ENCODE assay signal across 14 cellular contexts in the genomic region with DNA sequence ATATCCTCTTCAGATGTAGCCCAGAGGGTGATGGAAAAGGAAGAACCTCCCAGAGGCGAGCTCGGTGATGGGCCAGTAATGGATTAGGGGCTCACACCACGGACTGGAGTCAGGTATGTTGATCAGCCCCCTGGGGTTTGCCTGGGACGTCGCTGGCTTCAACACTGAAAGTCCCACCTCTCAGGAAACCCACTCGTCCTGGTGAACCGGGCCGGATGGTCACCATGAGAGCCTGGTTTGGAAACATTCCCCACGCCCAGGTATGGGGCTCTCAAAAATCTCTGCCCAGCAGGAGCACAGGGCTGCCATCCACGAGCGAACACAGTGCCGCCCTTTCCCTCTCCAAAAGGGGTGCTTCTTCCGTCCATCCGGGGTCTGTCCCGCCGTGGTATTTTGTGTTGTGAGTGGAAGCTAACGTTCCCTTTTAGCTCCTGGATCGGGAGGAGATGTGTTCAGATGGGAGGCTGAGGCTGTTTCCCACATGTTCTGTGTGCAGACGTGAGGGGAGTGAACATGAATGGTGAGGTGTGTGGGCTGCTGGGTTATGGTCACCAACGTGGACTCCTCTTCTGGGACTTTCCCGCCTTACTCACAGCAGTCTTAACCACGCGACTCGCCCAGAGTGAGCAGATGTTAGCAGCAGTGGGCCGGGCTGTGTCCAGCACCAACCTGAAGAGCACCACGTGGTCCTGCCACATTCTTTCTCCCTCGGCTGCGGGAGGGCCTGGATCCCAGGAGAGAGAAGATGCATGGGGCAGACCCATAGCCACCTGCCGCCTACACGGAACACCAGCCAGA.
A peak's percentile ranks its signal among the peaks of the same experiment; 100 is the strongest.
DNase-seq lines count a peak whose midpoint lies in the region; ATAC-seq and TF ChIP-seq lines count a peak whose summit lies in the region.
"Had no signal": no experiment of that assay in that cellular context is flagged by ENCODE, and none has a peak within 500 bp of the region (broad histone marks: within the 10 kb centered on the region; RNA-seq: fewer than 3 reads in every experiment).

No MANE protein-coding gene starts in this region.

- H2BK120ac ChIP-seq in neuronal stem cell (ENCODE audit: low read depth, low read length) = no peak overlapping the region

- no peak overlapping the region for H4K91ac ChIP-seq in neuronal stem cell (ENCODE audit: low read depth, low read length, poor library complexity)

- no peak overlapping the region for H3K4ac ChIP-seq in neuronal stem cell (ENCODE audit: low read length)

- H3K9me3 ChIP-seq in heart left ventricle = no peaks in the 10 kb centered on the region
- H3K9me3 ChIP-seq in right atrium auricular region = no peaks in the 10 kb centered on the region
- H3K9me3 ChIP-seq in neuronal stem cell (replicated peaks in 1 of 2; ENCODE audit: control insufficient read depth in 2 of 2, insufficient read depth in 1 of 2, low read depth in 1 of 2, low read length in 2 of 2) = no peaks in the 10 kb centered on the region
- H3K9me3 ChIP-seq: ascending aorta had no signal

- no peak overlapping the region for H3K4me3 ChIP-seq in heart left ventricle
- H3K4me3 ChIP-seq in right atrium auricular region = no peak overlapping the region
- no peak overlapping the region for H3K4me3 ChIP-seq in coronary artery
- no peak overlapping the region for H3K4me3 ChIP-seq in neuronal stem cell (ENCODE audit: low read length in 2 of 2)
- H3K4me3 ChIP-seq: ascending aorta had no signal

- peak overlapping the region; percentile 12 for H3K14ac ChIP-seq in neuronal stem cell (ENCODE audit: low read length)

- no peak overlapping the region for H2AK5ac ChIP-seq in neuronal stem cell (ENCODE audit: low read depth, low read length)

- intact Hi-C loops in heart left ventricle (cut with DNase I) = loop anchor here in 1 of 10 donors (10.0 kb wide), 1 partner anchor 123 kb away; no protein-coding TSS in a partner anchor

- H2BK12ac ChIP-seq in neuronal stem cell (ENCODE audit: low read length) = no peak overlapping the region

- WGBS in heart left ventricle, 4 donors = 88 to 91% (median 90%) methylated on average over 23 to 30 of the region's 30 CpGs
- WGBS in neuronal stem cell (ENCODE audit: extremely low coverage in 2 of 2, insufficient read length in 2 of 2, insufficient replicate concordance in 1 of 2), 2 donors = no CpG with 5 or more reads among the region's 30 CpGs

- H2AFZ ChIP-seq in neuronal stem cell (ENCODE audit: low read length) = no peak overlapping the region

- peak overlapping the region; percentile 5 for H3K18ac ChIP-seq in neuronal stem cell (ENCODE audit: low read length)

- H3K36me3 ChIP-seq in heart left ventricle = no peaks in the 10 kb centered on the region
- no peaks in the 10 kb centered on the region for H3K36me3 ChIP-seq in right atrium auricular region
- no peaks in the 10 kb centered on the region for H3K36me3 ChIP-seq in neuronal stem cell (replicated peaks in 1 of 2; ENCODE audit: control insufficient read depth in 2 of 2, insufficient read depth in 2 of 2, low read length in 2 of 2)
- H3K36me3 ChIP-seq: ascending aorta had no signal

- H3K27ac ChIP-seq in heart left ventricle = no peak overlapping the region
- H3K27ac ChIP-seq in right atrium auricular region = no peak overlapping the region
- H3K27ac ChIP-seq in coronary artery = no peak overlapping the region
- H3K27ac ChIP-seq in neuronal stem cell (replicated peaks; ENCODE audit: low read length) = no peak overlapping the region
- H3K27ac ChIP-seq: ascending aorta, VCaP had no signal

- no peak overlapping the region for H3K9ac ChIP-seq in neuronal stem cell (ENCODE audit: low read depth, low read length, poor library complexity)

- H3K4me2 ChIP-seq in neuronal stem cell (ENCODE audit: insufficient read depth, low read length, poor library complexity, severe bottlenecking) = no peak overlapping the region

- no peak overlapping the region for H4K8ac ChIP-seq in neuronal stem cell (ENCODE audit: low read depth, low read length)

- TF ChIP-seq CTCF in heart left ventricle (IDR thresholded peaks at IDR 0.05) (no peak), right atrium auricular region (IDR thresholded peaks at IDR 0.05) (no peak), coronary artery (IDR thresholded peaks at IDR 0.05) (no peak)

- DNase-seq in heart left ventricle = peak in 3 of 5 donors; percentile 4 to 28 (median 4)
- no peak for DNase-seq in right atrium auricular region (ENCODE audit: low spot score)
- peak; percentile 59 for DNase-seq in coronary artery (ENCODE audit: low spot score)
- no peak for DNase-seq in neuronal stem cell (ENCODE audit: low spot score)
- DNase-seq in NCI-H2107 (lab: John Stamatoyannopoulos, UW) = no peak
- no peak for DNase-seq in amygdala (lab: John Stamatoyannopoulos, UW)
- DNase-seq: activated CD8-positive, alpha-beta T cell treated with anti-CD3 and anti-CD28 coated beads, Interleukin-2, amount 10 ng/mL, durations not matched to agents 7 days and 5 days; KG1; NCI-H1105 treated with DMSO at 0.1 percent for 48 hours; SIG-M5 had no signal

- no peak for TF ChIP-seq POLR2A in heart left ventricle (IDR thresholded peaks at IDR 0.05)

- H3K27me3 ChIP-seq in heart left ventricle = peaks cover 0 to 5% (median 0%) of the 10 kb centered on the region in 9 donors
- no peaks in the 10 kb centered on the region for H3K27me3 ChIP-seq in right atrium auricular region
- H3K27me3 ChIP-seq in neuronal stem cell (ENCODE audit: control insufficient read depth in 3 of 3, insufficient read depth in 3 of 3, low read depth in 1 of 3, low read length in 3 of 3) = peaks cover 0 to 7% (median 4%) of the 10 kb centered on the region in 3 experiments
- H3K27me3 ChIP-seq: ascending aorta had no signal

- peaks cover 3% of the 10 kb centered on the region for H3K79me1 ChIP-seq in neuronal stem cell (ENCODE audit: low read depth, low read length)

- ATAC-seq in heart left ventricle (no peak), GM21360 (IDR thresholded peaks at IDR 0.05; ENCODE audit: unreplicated experiment) (no peak), GM21825 (IDR thresholded peaks at IDR 0.05; ENCODE audit: unreplicated experiment) (no peak)
- ATAC-seq: activated CD8-positive, alpha-beta T cell treated with anti-CD3 and anti-CD28 coated beads, Interleukin-2, amount 10 ng/mL, durations not matched to agents 7 days and 5 days had no signal

- no peak overlapping the region for H2BK5ac ChIP-seq in neuronal stem cell (ENCODE audit: low read length)

- no peak overlapping the region for H3K23ac ChIP-seq in neuronal stem cell (ENCODE audit: low read depth, low read length, poor library complexity)

- no peak overlapping the region for H2BK15ac ChIP-seq in neuronal stem cell (ENCODE audit: low read length)

- H3K4me1 ChIP-seq in heart left ventricle (peaks cover 0 to 3% (median 0%) of the 10 kb centered on the region in 12 donors), right atrium auricular region (no peaks in the 10 kb centered on the region), neuronal stem cell (ENCODE audit: control insufficient read depth in 2 of 2, insufficient read depth in 1 of 2, low read depth in 1 of 2, low read length in 2 of 2) (peaks cover 0 to 9% of the 10 kb centered on the region in 2 donors)
- H3K4me1 ChIP-seq: ascending aorta had no signal

Comparison
In these comparisons a context has a peak if more than half of its experiments do, and no peak if none do; other contexts are left out.
1. DNase-seq: peak in heart left ventricle (3 of 5) and coronary artery (single experiment); none in right atrium auricular region (single experiment), neuronal stem cell (single experiment), NCI-H2107 (single experiment) and amygdala (0 of 56).